Comparison of ENCODE assay signal across 11 cellular contexts in genomic region chr15:45640610-45641009, GRCh38. TPM values are rescaled to one million over a fixed set of nuclear protein-coding genes. Genes with fewer than 3 reads are reported as not detected.
DNase-seq lines count a peak whose midpoint lies in the region; ATAC-seq and TF ChIP-seq lines count a peak whose summit lies in the region.
"Had no signal": no experiment of that assay in that cellular context is flagged by ENCODE, and none has a peak within 500 bp of the region (broad histone marks: within the 10 kb centered on the region; RNA-seq: fewer than 3 reads in every experiment).

No MANE protein-coding gene starts in this region.

- TF ChIP-seq CTCF in GM10248 (IDR thresholded peaks at IDR 0.05; ENCODE audit: control extremely low read depth, extremely low read depth, low read depth, missing control alignments) = no peak

- POLR2A ChIA-PET in CD8-positive, alpha-beta memory T cell (lab: Charles Lee) = no interaction called here
- POLR2A ChIA-PET in GM10248 (lab: Yijun Ruan, JAX) = no interaction called here

- H3K4me1 Mint-ChIP-seq in stimulated activated effector memory CD8-positive, alpha-beta T cell treated with anti-CD3 and anti-CD28 coated beads, Interleukin-12 subunit alpha, Interleukin-12 subunit beta, amount 100 ng/mL, for 72 hours = peaks cover 83% of the 10 kb centered on the region
- peaks cover 71 to 96% (median 90%) of the 10 kb centered on the region in 3 donors for H3K4me1 Mint-ChIP-seq in CD8-positive, alpha-beta memory T cell

- H3K36me3 ChIP-seq in adipocyte (ENCODE audit: control insufficient read depth, insufficient read depth, low read length, severe bottlenecking) = no peaks in the 10 kb centered on the region
- peaks cover 5% of the 10 kb centered on the region for H3K36me3 ChIP-seq in effector memory CD4-positive, alpha-beta T cell (ENCODE audit: control insufficient read depth, insufficient read depth, low read length)
- H3K36me3 ChIP-seq in CD8-positive, alpha-beta memory T cell (ENCODE audit: insufficient read depth, low read length) = no peaks in the 10 kb centered on the region

- peaks cover 18% of the 10 kb centered on the region for H3K36me3 Mint-ChIP-seq in stimulated activated effector memory CD8-positive, alpha-beta T cell treated with anti-CD3 and anti-CD28 coated beads, Interleukin-12 subunit alpha, Interleukin-12 subunit beta, amount 100 ng/mL, for 72 hours
- H3K36me3 Mint-ChIP-seq in CD8-positive, alpha-beta memory T cell = peaks cover 0 to 47% (median 7%) of the 10 kb centered on the region in 3 donors

- no peaks in the 10 kb centered on the region for H3K9me3 Mint-ChIP-seq in stimulated activated effector memory CD8-positive, alpha-beta T cell treated with anti-CD3 and anti-CD28 coated beads, Interleukin-12 subunit alpha, Interleukin-12 subunit beta, amount 100 ng/mL, for 72 hours
- no peaks in the 10 kb centered on the region for H3K9me3 Mint-ChIP-seq in CD8-positive, alpha-beta memory T cell
- H3K9me3 Mint-ChIP-seq: naive B cell had no signal

- H3K9ac ChIP-seq in adipocyte (ENCODE audit: low read length) = peak overlapping the region; percentile 82

- H3K27me3 ChIP-seq in adipocyte (replicated peaks; ENCODE audit: control insufficient read depth, insufficient read depth, low read length) = no peaks in the 10 kb centered on the region
- no peaks in the 10 kb centered on the region for H3K27me3 ChIP-seq in effector memory CD4-positive, alpha-beta T cell (replicated peaks; ENCODE audit: control insufficient read depth, insufficient read depth, low read length, poor library complexity, severe bottlenecking)
- no peaks in the 10 kb centered on the region for H3K27me3 ChIP-seq in CD8-positive, alpha-beta memory T cell (ENCODE audit: insufficient read depth, low read length, poor library complexity, severe bottlenecking)

- H3K27ac Mint-ChIP-seq in stimulated activated effector memory CD8-positive, alpha-beta T cell treated with anti-CD3 and anti-CD28 coated beads, Interleukin-12 subunit alpha, Interleukin-12 subunit beta, amount 100 ng/mL, for 72 hours = no peak overlapping the region
- no peak overlapping the region for H3K27ac Mint-ChIP-seq in CD8-positive, alpha-beta memory T cell
- H3K27ac Mint-ChIP-seq: naive B cell had no signal

- peaks cover 82% of the 10 kb centered on the region for H3K4me1 ChIP-seq in adipocyte (ENCODE audit: control insufficient read depth, insufficient read depth, low read length)
- H3K4me1 ChIP-seq in effector memory CD4-positive, alpha-beta T cell (ENCODE audit: control insufficient read depth, insufficient read depth, low read length, poor library complexity, severe bottlenecking) = peaks cover 26% of the 10 kb centered on the region
- peaks cover 39% of the 10 kb centered on the region for H3K4me1 ChIP-seq in CD8-positive, alpha-beta memory T cell (ENCODE audit: insufficient read depth, low read length)

- CTCF ChIA-PET in CD8-positive, alpha-beta memory T cell (lab: Charles Lee) = no interaction called here
- CTCF ChIA-PET in GM10248 (lab: Yijun Ruan, JAX) = interaction anchor here (1.2 to 1.6 kb wide), 2 partner anchors 20 to 183 kb away, joined by 5 to 8 read pairs; no protein-coding TSS in a partner anchor

- no peaks in the 10 kb centered on the region for H3K9me3 ChIP-seq in adipocyte (ENCODE audit: control insufficient read depth, low read length)
- H3K9me3 ChIP-seq in effector memory CD4-positive, alpha-beta T cell (ENCODE audit: control insufficient read depth, low read length) = no peaks in the 10 kb centered on the region
- no peaks in the 10 kb centered on the region for H3K9me3 ChIP-seq in CD8-positive, alpha-beta memory T cell (ENCODE audit: low read length)

- peak overlapping the region; percentile 0 for H3K4me3 Mint-ChIP-seq in stimulated activated effector memory CD8-positive, alpha-beta T cell treated with anti-CD3 and anti-CD28 coated beads, Interleukin-12 subunit alpha, Interleukin-12 subunit beta, amount 100 ng/mL, for 72 hours
- H3K4me3 Mint-ChIP-seq in CD8-positive, alpha-beta memory T cell = no peak overlapping the region

- peak overlapping the region; percentile 71 for H3K4me3 ChIP-seq in adipocyte (ENCODE audit: low read length)
- no peak overlapping the region for H3K4me3 ChIP-seq in effector memory CD4-positive, alpha-beta T cell (ENCODE audit: insufficient read depth, low read depth, low read length, poor library complexity, severe bottlenecking)
- no peak overlapping the region for H3K4me3 ChIP-seq in CD8-positive, alpha-beta memory T cell (ENCODE audit: low read length)

- no peaks in the 10 kb centered on the region for H3K27me3 Mint-ChIP-seq in CD8-positive, alpha-beta memory T cell
- H3K27me3 Mint-ChIP-seq: naive B cell had no signal

- DNase-seq in H4 (ENCODE audit: low spot score) (peak; percentile 78), adipocyte (ENCODE audit: low read depth) (peak; percentile 75), hepatic stellate cell (ENCODE audit: low spot score) (peak; percentile 75), NCI-H69 (lab: John Stamatoyannopoulos, UW) (no peak), GM10248 (ENCODE audit: extremely low spot score) (no peak)
- no peak for DNase-seq in stimulated activated effector memory CD8-positive, alpha-beta T cell treated with anti-CD3 and anti-CD28 coated beads, Interleukin-12 subunit alpha, Interleukin-12 subunit beta, amount 100 ng/mL, for 72 hours (ENCODE audit: low spot score in 2 of 2)
- no peak for DNase-seq in effector memory CD4-positive, alpha-beta T cell
- no peak for DNase-seq in CD8-positive, alpha-beta memory T cell
- DNase-seq: naive B cell, NCI-H2081 had no signal

- no peak overlapping the region for H3K27ac ChIP-seq in effector memory CD4-positive, alpha-beta T cell (ENCODE audit: insufficient read depth, low read length, poor library complexity, severe bottlenecking)
- no peak overlapping the region for H3K27ac ChIP-seq in CD8-positive, alpha-beta memory T cell (ENCODE audit: low read depth, low read length)
- H3K27ac ChIP-seq: VCaP had no signal

- no peak for ATAC-seq in stimulated activated effector memory CD8-positive, alpha-beta T cell treated with anti-CD3 and anti-CD28 coated beads, Interleukin-12 subunit alpha, Interleukin-12 subunit beta, amount 100 ng/mL, for 72 hours

RNA-seq across cellular contexts. Expression of gene SQOR, which starts 5.8 kb away (rescaled TPM):
- 7.5 and 16.1 TPM in 2 replicates for total RNA-seq in H4 (2014; rRNA removed; shearing (Covaris generic))
- total RNA-seq in CD8-positive, alpha-beta memory T cell = 10 to 100 TPM; 95.8 to 98.3 TPM
- 105 TPM for polyA plus RNA-seq in CD8-positive, alpha-beta memory T cell

RNA-seq across cellular contexts. Expression of gene BLOC1S6, which starts 53.4 kb away (rescaled TPM):
- 44.0 and 59.2 TPM in 2 replicates for total RNA-seq in H4 (2014; rRNA removed; shearing (Covaris generic))
- 10 to 100 TPM; 50.9 to 56.7 TPM for total RNA-seq in CD8-positive, alpha-beta memory T cell
- 50.0 TPM for polyA plus RNA-seq in CD8-positive, alpha-beta memory T cell

Comparison
In these comparisons a context has a peak if more than half of its experiments do, and no peak if none do; other contexts are left out.
1. DNase-seq: peak in H4 (single experiment), adipocyte (single experiment) and hepatic stellate cell (single experiment); none in stimulated activated effector memory CD8-positive, alpha-beta T cell treated with anti-CD3 and anti-CD28 coated beads, Interleukin-12 subunit alpha, Interleukin-12 subunit beta, amount 100 ng/mL, for 72 hours (0 of 2), NCI-H69 (single experiment), effector memory CD4-positive, alpha-beta T cell (0 of 3), CD8-positive, alpha-beta memory T cell (0 of 5) and GM10248 (single experiment).